1 cellular context compared by ENCODE assay signal in the genomic region with DNA sequence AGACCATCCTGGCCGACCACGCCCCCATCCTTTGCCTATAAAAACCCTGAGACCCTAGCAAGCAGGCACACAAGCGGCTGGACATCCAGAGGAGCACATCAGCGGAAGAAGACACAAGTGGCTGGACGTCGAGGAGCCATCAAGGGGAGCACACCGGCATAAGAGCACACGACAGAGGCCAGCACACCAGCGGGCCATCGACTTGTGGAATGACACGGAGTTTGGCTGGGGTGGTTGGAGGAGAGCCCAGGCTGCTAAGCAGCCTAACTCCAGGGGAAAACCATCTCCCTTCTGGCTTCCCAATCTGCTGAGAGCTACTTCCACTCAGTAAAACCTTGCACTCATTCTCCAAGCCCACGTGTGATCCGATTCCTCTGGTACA.
TF ChIP-seq lines count a peak whose summit lies in the region.

No MANE protein-coding gene starts in this region.

TF ChIP-seq in H1, 55 proteins besides CTCF, POLR2A, EP300 and RAD21 (continued from another document):
- TF ChIP-seq, protein P1, sequence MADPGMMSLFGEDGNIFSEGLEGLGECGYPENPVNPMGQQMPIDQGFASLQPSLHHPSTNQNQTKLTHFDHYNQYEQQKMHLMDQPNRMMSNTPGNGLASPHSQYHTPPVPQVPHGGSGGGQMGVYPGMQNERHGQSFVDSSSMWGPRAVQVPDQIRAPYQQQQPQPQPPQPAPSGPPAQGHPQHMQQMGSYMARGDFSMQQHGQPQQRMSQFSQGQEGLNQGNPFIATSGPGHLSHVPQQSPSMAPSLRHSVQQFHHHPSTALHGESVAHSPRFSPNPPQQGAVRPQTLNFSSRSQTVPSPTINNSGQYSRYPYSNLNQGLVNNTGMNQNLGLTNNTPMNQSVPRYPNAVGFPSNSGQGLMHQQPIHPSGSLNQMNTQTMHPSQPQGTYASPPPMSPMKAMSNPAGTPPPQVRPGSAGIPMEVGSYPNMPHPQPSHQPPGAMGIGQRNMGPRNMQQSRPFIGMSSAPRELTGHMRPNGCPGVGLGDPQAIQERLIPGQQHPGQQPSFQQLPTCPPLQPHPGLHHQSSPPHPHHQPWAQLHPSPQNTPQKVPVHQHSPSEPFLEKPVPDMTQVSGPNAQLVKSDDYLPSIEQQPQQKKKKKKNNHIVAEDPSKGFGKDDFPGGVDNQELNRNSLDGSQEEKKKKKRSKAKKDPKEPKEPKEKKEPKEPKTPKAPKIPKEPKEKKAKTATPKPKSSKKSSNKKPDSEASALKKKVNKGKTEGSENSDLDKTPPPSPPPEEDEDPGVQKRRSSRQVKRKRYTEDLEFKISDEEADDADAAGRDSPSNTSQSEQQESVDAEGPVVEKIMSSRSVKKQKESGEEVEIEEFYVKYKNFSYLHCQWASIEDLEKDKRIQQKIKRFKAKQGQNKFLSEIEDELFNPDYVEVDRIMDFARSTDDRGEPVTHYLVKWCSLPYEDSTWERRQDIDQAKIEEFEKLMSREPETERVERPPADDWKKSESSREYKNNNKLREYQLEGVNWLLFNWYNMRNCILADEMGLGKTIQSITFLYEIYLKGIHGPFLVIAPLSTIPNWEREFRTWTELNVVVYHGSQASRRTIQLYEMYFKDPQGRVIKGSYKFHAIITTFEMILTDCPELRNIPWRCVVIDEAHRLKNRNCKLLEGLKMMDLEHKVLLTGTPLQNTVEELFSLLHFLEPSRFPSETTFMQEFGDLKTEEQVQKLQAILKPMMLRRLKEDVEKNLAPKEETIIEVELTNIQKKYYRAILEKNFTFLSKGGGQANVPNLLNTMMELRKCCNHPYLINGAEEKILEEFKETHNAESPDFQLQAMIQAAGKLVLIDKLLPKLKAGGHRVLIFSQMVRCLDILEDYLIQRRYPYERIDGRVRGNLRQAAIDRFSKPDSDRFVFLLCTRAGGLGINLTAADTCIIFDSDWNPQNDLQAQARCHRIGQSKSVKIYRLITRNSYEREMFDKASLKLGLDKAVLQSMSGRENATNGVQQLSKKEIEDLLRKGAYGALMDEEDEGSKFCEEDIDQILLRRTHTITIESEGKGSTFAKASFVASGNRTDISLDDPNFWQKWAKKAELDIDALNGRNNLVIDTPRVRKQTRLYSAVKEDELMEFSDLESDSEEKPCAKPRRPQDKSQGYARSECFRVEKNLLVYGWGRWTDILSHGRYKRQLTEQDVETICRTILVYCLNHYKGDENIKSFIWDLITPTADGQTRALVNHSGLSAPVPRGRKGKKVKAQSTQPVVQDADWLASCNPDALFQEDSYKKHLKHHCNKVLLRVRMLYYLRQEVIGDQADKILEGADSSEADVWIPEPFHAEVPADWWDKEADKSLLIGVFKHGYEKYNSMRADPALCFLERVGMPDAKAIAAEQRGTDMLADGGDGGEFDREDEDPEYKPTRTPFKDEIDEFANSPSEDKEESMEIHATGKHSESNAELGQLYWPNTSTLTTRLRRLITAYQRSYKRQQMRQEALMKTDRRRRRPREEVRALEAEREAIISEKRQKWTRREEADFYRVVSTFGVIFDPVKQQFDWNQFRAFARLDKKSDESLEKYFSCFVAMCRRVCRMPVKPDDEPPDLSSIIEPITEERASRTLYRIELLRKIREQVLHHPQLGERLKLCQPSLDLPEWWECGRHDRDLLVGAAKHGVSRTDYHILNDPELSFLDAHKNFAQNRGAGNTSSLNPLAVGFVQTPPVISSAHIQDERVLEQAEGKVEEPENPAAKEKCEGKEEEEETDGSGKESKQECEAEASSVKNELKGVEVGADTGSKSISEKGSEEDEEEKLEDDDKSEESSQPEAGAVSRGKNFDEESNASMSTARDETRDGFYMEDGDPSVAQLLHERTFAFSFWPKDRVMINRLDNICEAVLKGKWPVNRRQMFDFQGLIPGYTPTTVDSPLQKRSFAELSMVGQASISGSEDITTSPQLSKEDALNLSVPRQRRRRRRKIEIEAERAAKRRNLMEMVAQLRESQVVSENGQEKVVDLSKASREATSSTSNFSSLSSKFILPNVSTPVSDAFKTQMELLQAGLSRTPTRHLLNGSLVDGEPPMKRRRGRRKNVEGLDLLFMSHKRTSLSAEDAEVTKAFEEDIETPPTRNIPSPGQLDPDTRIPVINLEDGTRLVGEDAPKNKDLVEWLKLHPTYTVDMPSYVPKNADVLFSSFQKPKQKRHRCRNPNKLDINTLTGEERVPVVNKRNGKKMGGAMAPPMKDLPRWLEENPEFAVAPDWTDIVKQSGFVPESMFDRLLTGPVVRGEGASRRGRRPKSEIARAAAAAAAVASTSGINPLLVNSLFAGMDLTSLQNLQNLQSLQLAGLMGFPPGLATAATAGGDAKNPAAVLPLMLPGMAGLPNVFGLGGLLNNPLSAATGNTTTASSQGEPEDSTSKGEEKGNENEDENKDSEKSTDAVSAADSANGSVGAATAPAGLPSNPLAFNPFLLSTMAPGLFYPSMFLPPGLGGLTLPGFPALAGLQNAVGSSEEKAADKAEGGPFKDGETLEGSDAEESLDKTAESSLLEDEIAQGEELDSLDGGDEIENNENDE (IDR thresholded peaks at IDR 0.05; ENCODE audit: insufficient replicate concordance, low read length), result no peak
- TF ChIP-seq NANOG (IDR thresholded peaks at IDR 0.05; ENCODE audit: insufficient read depth, low read depth, low read length, poor library complexity, severe bottlenecking), result no peak
- no peak for TF ChIP-seq CHD2 (IDR thresholded peaks at IDR 0.05; ENCODE audit: low read length)
- TF ChIP-seq POU5F1 (IDR thresholded peaks at IDR 0.05; ENCODE audit: low read depth, low read length), result no peak
- TF ChIP-seq CBX5 (IDR thresholded peaks at IDR 0.05; ENCODE audit: low read depth, low read length), result no peak
- no peak for TF ChIP-seq KDM1A (IDR thresholded peaks at IDR 0.05; ENCODE audit: borderline replicate concordance, low read length)
- TF ChIP-seq EGR1 (IDR thresholded peaks at IDR 0.05; ENCODE audit: borderline replicate concordance, low read depth, low read length), result no peak
- no peak for TF ChIP-seq ASH2L (IDR thresholded peaks at IDR 0.05; ENCODE audit: low read length)
- TF ChIP-seq CEBPB (IDR thresholded peaks at IDR 0.05; ENCODE audit: low read depth, low read length), result no peak
- TF ChIP-seq BRCA1 (IDR thresholded peaks at IDR 0.05; ENCODE audit: low read depth, low read length), result no peak
- no peak for TF ChIP-seq ZNF274 (IDR thresholded peaks at IDR 0.05; ENCODE audit: borderline replicate concordance, extremely low read depth, low read length)
- no peak for TF ChIP-seq CHD1 (IDR thresholded peaks at IDR 0.05; ENCODE audit: low read depth, low read length)
- no peak for TF ChIP-seq TBP (IDR thresholded peaks at IDR 0.05; ENCODE audit: low read depth, low read length)
